ENCODE assay signal across 22 cellular contexts in genomic region chr4:33302298-33302697, GRCh38.
DNase-seq lines count a peak whose midpoint lies in the region; ATAC-seq and TF ChIP-seq lines count a peak whose summit lies in the region.
"Had no signal": no experiment of that assay in that cellular context is flagged by ENCODE, and none has a peak within 500 bp of the region (broad histone marks: within the 10 kb centered on the region; RNA-seq: fewer than 3 reads in every experiment).

No MANE protein-coding gene starts in this region.

- H3F3A ChIP-seq in PC-3 (ENCODE audit: low read length, unreplicated experiment) (no peaks in the 10 kb centered on the region), smooth muscle cell (ENCODE audit: low read depth) (peaks cover 12% of the 10 kb centered on the region)

- WGBS in smooth muscle cell (ENCODE audit: low lambda C conversion rate) = 0% methylated on average over 2 of the region's 2 CpGs

- POLR2A ChIA-PET in PC-3 (lab: Charles Lee; ENCODE audit: unreplicated experiment) = no interaction called here

- no peak overlapping the region for H2AFZ ChIP-seq in PC-3 (ENCODE audit: low read length)
- no peak overlapping the region for H2AFZ ChIP-seq in fibroblast of lung (ENCODE audit: low read length)
- no peak overlapping the region for H2AFZ ChIP-seq in smooth muscle cell (ENCODE audit: low read depth)
- H2AFZ ChIP-seq: hepatocyte had no signal

- H3K9me3 ChIP-seq in PC-3 (ENCODE audit: low read length) (no peaks in the 10 kb centered on the region), fibroblast of lung (ENCODE audit: control insufficient read depth, insufficient read depth, low read depth, low read length) (no peaks in the 10 kb centered on the region), smooth muscle cell (replicated peaks; ENCODE audit: low read depth) (no peaks in the 10 kb centered on the region)
- H3K9me3 ChIP-seq: ascending aorta, BE2C, Caco-2 had no signal

- H3K4me2 ChIP-seq in PC-3 (ENCODE audit: low read length) (no peak overlapping the region), fibroblast of lung (ENCODE audit: extremely low read depth, insufficient read depth, low read length) (no peak overlapping the region), smooth muscle cell (peak overlapping the region; percentile 72)
- H3K4me2 ChIP-seq: hepatocyte had no signal

- BruUV-seq in PC-3 (replicated peaks; lab: Mats Ljungman, UMichigan) = no TSS peak

- intact Hi-C loops in PC-3 (cut with micrococcal nuclease) = no loop called here

- CTCF ChIA-PET in PC-3 (lab: Charles Lee) = no interaction called here

- TF ChIP-seq CTCF in PC-3 (conservative IDR thresholded peaks at IDR 0.05; ENCODE audit: low read depth, low read length) (no peak), fibroblast of lung (conservative IDR thresholded peaks at IDR 0.05 in 1 of 2, IDR thresholded peaks at IDR 0.05 in 1 of 2; ENCODE audit: low read depth in 1 of 2, low read length in 2 of 2) (no peak), smooth muscle cell (IDR thresholded peaks at IDR 0.05; ENCODE audit: borderline replicate concordance, insufficient read depth, poor library complexity, severe bottlenecking) (no peak)

- H3K36me3 ChIP-seq in PC-3 (ENCODE audit: low read depth, low read length) (no peaks in the 10 kb centered on the region), fibroblast of lung (ENCODE audit: control insufficient read depth, insufficient read depth, low read length) (no peaks in the 10 kb centered on the region), smooth muscle cell (ENCODE audit: low read depth) (no peaks in the 10 kb centered on the region)
- H3K36me3 ChIP-seq: ascending aorta, BE2C had no signal

- H4K20me1 ChIP-seq in PC-3 (ENCODE audit: low read length) (no peaks in the 10 kb centered on the region), fibroblast of lung (ENCODE audit: control insufficient read depth, extremely low read depth, insufficient read depth, low read length) (no peaks in the 10 kb centered on the region), smooth muscle cell (ENCODE audit: low read depth) (no peaks in the 10 kb centered on the region)

- H3K4me1 ChIP-seq in PC-3 (ENCODE audit: insufficient read depth, low read length) = no peaks in the 10 kb centered on the region
- H3K4me1 ChIP-seq in fibroblast of lung (ENCODE audit: control insufficient read depth, extremely low read depth, insufficient read depth, low read length) = no peaks in the 10 kb centered on the region
- peaks cover 11% of the 10 kb centered on the region for H3K4me1 ChIP-seq in smooth muscle cell (ENCODE audit: low read depth)
- H3K4me1 ChIP-seq: ascending aorta, BE2C, Caco-2 had no signal

- DNase-seq in DMS 273 (lab: John Stamatoyannopoulos, UW; ENCODE audit: unreplicated experiment) (peak; percentile 24), DMS 273 treated with DMSO at 0.1 percent for 48 hours (lab: John Stamatoyannopoulos, UW) (no peak), PC-3 (peak; percentile 7), fibroblast of lung (ENCODE audit: low read depth in 2 of 2) (peak; percentile 1 to 73), smooth muscle cell (lab: John Stamatoyannopoulos, UW; ENCODE audit: unreplicated experiment) (no peak), KG1 (lab: John Stamatoyannopoulos, UW) (no peak)
- DNase-seq in activated CD4-positive, alpha-beta T cell treated with anti-CD3 and anti-CD28 coated beads for 4 hours = no peak
- no peak for DNase-seq in stimulated activated CD4-positive, alpha-beta T cell treated with anti-CD3 and anti-CD28 coated beads, Interleukin-15, amount 100 ng/mL, for 24 hours
- DNase-seq: activated CD4-positive, alpha-beta memory T cell treated with anti-CD3 and anti-CD28 coated beads, Interleukin-2, amount 10 ng/mL, durations not matched to agents 7 days and 5 days; activated naive CD4-positive, alpha-beta T cell treated with anti-CD3 and anti-CD28 coated beads, Interleukin-2, amount 10 ng/mL, durations not matched to agents 7 days and 5 days; activated T-cell treated with anti-CD3 and anti-CD28 coated beads, Interleukin-2, amount 50 U/mL, for 4 hours; BE2C; Caco-2; kidney glomerular epithelial cell; mammary epithelial cell; naive thymus-derived CD4-positive, alpha-beta T cell; NCI-H1694; stimulated activated CD4-positive, alpha-beta T cell treated with anti-CD3 and anti-CD28 coated beads, Interleukin-4, amount 100 ng/mL, for 1 hour had no signal

- H3K27ac ChIP-seq in PC-3 (ENCODE audit: low read length) (no peak overlapping the region), fibroblast of lung (ENCODE audit: insufficient read depth, low read length) (no peak overlapping the region), smooth muscle cell (ENCODE audit: low read depth) (peak overlapping the region; percentile 71)
- H3K27ac ChIP-seq: 22Rv1, ascending aorta, hepatocyte had no signal

- no peak overlapping the region for H3K4me3 ChIP-seq in PC-3 (ENCODE audit: low read length)
- no peak overlapping the region for H3K4me3 ChIP-seq in fibroblast of lung (replicated peaks in 1 of 4; ENCODE audit: control extremely low read depth in 1 of 4, insufficient read depth in 1 of 4, low read depth in 3 of 4, low read length in 4 of 4)
- no peak overlapping the region for H3K4me3 ChIP-seq in smooth muscle cell
- H3K4me3 ChIP-seq: ascending aorta, hepatocyte had no signal

- no peak overlapping the region for H3K9ac ChIP-seq in PC-3 (ENCODE audit: low read length)
- H3K9ac ChIP-seq in fibroblast of lung (ENCODE audit: insufficient read depth, low read length) = no peak overlapping the region
- H3K9ac ChIP-seq in smooth muscle cell (ENCODE audit: low read depth) = no peak overlapping the region

- no peaks in the 10 kb centered on the region for H3K27me3 ChIP-seq in PC-3 (ENCODE audit: low read length)
- no peaks in the 10 kb centered on the region for H3K27me3 ChIP-seq in fibroblast of lung (ENCODE audit: control insufficient read depth, insufficient read depth, low read length)
- no peaks in the 10 kb centered on the region for H3K27me3 ChIP-seq in smooth muscle cell (ENCODE audit: low read depth)
- H3K27me3 ChIP-seq: ascending aorta, BE2C, hepatocyte had no signal

- no peaks in the 10 kb centered on the region for H3K9me2 ChIP-seq in PC-3 (replicated peaks; ENCODE audit: low read length)

- ATAC-seq in PC-3 = no peak
- ATAC-seq: activated T-cell treated with anti-CD3 and anti-CD28 coated beads, Interleukin-2, amount 50 U/mL, for 4 hours; naive thymus-derived CD4-positive, alpha-beta T cell; Right ventricle myocardium inferior had no signal

- H3K79me2 ChIP-seq in PC-3 (ENCODE audit: low read length) = no peaks in the 10 kb centered on the region
- H3K79me2 ChIP-seq in fibroblast of lung (ENCODE audit: control insufficient read depth, insufficient read depth, low read length) = no peaks in the 10 kb centered on the region
- H3K79me2 ChIP-seq in smooth muscle cell (ENCODE audit: low read depth) = no peaks in the 10 kb centered on the region
- H3K79me2 ChIP-seq: hepatocyte had no signal

Comparison
In these comparisons a context has a peak if more than half of its experiments do, and no peak if none do; other contexts are left out.
1. DNase-seq: peak in DMS 273 (single experiment), PC-3 (single experiment) and fibroblast of lung (2 of 2); none in DMS 273 treated with DMSO at 0.1 percent for 48 hours (single experiment), smooth muscle cell (single experiment), KG1 (single experiment), activated CD4-positive, alpha-beta T cell treated with anti-CD3 and anti-CD28 coated beads for 4 hours (0 of 2) and stimulated activated CD4-positive, alpha-beta T cell treated with anti-CD3 and anti-CD28 coated beads, Interleukin-15, amount 100 ng/mL, for 24 hours (single experiment).